12 cellular contexts compared by ENCODE assay signal in genomic region chr11:126403658-126404057, GRCh38. TPM values are rescaled to one million over a fixed set of nuclear protein-coding genes. Genes with fewer than 3 reads are reported as not detected.
DNase-seq lines count a peak whose midpoint lies in the region; ATAC-seq and TF ChIP-seq lines count a peak whose summit lies in the region.
"Had no signal": no experiment of that assay in that cellular context is flagged by ENCODE, and none has a peak within 500 bp of the region (broad histone marks: within the 10 kb centered on the region; RNA-seq: fewer than 3 reads in every experiment).

No MANE protein-coding gene starts in this region.

- no peak overlapping the region for H3K4me3 Mint-ChIP-seq in activated T-helper 17 cell treated with anti-CD3 and anti-CD28 coated beads, Interleukin-2, amount 50 U/mL, for 72 hours
- H3K4me3 Mint-ChIP-seq in naive thymus-derived CD4-positive, alpha-beta T cell, result no peak overlapping the region
- no peak overlapping the region for H3K4me3 Mint-ChIP-seq in activated CD8-positive, alpha-beta T cell treated with anti-CD3 and anti-CD28 coated beads for 36 hours
- H3K4me3 Mint-ChIP-seq in activated CD4-positive, alpha-beta T cell treated with anti-CD3 and anti-CD28 coated beads, Interleukin-2, amount 10 ng/mL, durations not matched to agents 7 days and 5 days, result no peak overlapping the region
- H3K4me3 Mint-ChIP-seq: T-helper 17 cell had no signal

- no peaks in the 10 kb centered on the region for H3K4me1 ChIP-seq in naive thymus-derived CD4-positive, alpha-beta T cell (ENCODE audit: control insufficient read depth in 2 of 2, insufficient read depth in 2 of 2, low read length in 2 of 2)

- no peak for TF ChIP-seq CTCF in GM12865 (IDR thresholded peaks at IDR 0.05; ENCODE audit: insufficient read depth, low read depth, low read length, missing control alignments)
- TF ChIP-seq CTCF in activated CD8-positive, alpha-beta T cell treated with anti-CD3 and anti-CD28 coated beads for 36 hours (IDR thresholded peaks at IDR 0.05), result no peak

- no peak overlapping the region for H3K27ac ChIP-seq in naive thymus-derived CD4-positive, alpha-beta T cell (ENCODE audit: low read depth, low read length)

- intact Hi-C loops in naive thymus-derived CD4-positive, alpha-beta T cell (cut with micrococcal nuclease), result no loop called here
- intact Hi-C loops in activated CD8-positive, alpha-beta T cell treated with anti-CD3 and anti-CD28 coated beads for 36 hours (cut with micrococcal nuclease), result no loop called here

- no peaks in the 10 kb centered on the region for H3K9me3 ChIP-seq in naive thymus-derived CD4-positive, alpha-beta T cell (ENCODE audit: control insufficient read depth in 2 of 3, low read length in 3 of 3)

- H3K36me3 Mint-ChIP-seq in activated T-helper 17 cell treated with anti-CD3 and anti-CD28 coated beads, Interleukin-2, amount 50 U/mL, for 72 hours (ENCODE audit: low read depth), result no peaks in the 10 kb centered on the region
- peaks cover 0 to 3% (median 0%) of the 10 kb centered on the region in 5 donors for H3K36me3 Mint-ChIP-seq in naive thymus-derived CD4-positive, alpha-beta T cell
- H3K36me3 Mint-ChIP-seq in activated CD8-positive, alpha-beta T cell treated with anti-CD3 and anti-CD28 coated beads for 36 hours (ENCODE audit: low read depth), result no peaks in the 10 kb centered on the region
- no peaks in the 10 kb centered on the region for H3K36me3 Mint-ChIP-seq in activated CD4-positive, alpha-beta T cell treated with anti-CD3 and anti-CD28 coated beads, Interleukin-2, amount 10 ng/mL, durations not matched to agents 7 days and 5 days (ENCODE audit: low read depth)

- DNase-seq in GM12865 (ENCODE audit: low read depth), result peak; percentile 65
- no peak for DNase-seq in naive thymus-derived CD4-positive, alpha-beta T cell
- DNase-seq in activated CD8-positive, alpha-beta T cell treated with anti-CD3 and anti-CD28 coated beads for 36 hours, result no peak
- no peak for DNase-seq in activated CD4-positive, alpha-beta T cell treated with anti-CD3 and anti-CD28 coated beads, Interleukin-2, amount 10 ng/mL, durations not matched to agents 7 days and 5 days
- no peak for DNase-seq in NCI-H2081 (lab: John Stamatoyannopoulos, UW)
- DNase-seq: NCI-H1436; stimulated activated naive CD8-positive, alpha-beta T cell treated with anti-CD3 and anti-CD28 coated beads, Interleukin-15, Interleukin-2, amounts not matched to agents 100 U/mL and 50 U/mL, for 24 hours; T-helper 17 cell had no signal

- H3K9me3 Mint-ChIP-seq in activated T-helper 17 cell treated with anti-CD3 and anti-CD28 coated beads, Interleukin-2, amount 50 U/mL, for 72 hours, result no peaks in the 10 kb centered on the region
- H3K9me3 Mint-ChIP-seq in naive thymus-derived CD4-positive, alpha-beta T cell, result no peaks in the 10 kb centered on the region
- H3K9me3 Mint-ChIP-seq in activated CD8-positive, alpha-beta T cell treated with anti-CD3 and anti-CD28 coated beads for 36 hours, result no peaks in the 10 kb centered on the region
- H3K9me3 Mint-ChIP-seq in activated CD4-positive, alpha-beta T cell treated with anti-CD3 and anti-CD28 coated beads, Interleukin-2, amount 10 ng/mL, durations not matched to agents 7 days and 5 days, result no peaks in the 10 kb centered on the region
- H3K9me3 Mint-ChIP-seq: activated T-helper 2 cell treated with anti-CD3 and anti-CD28 coated beads, Interferon-gamma antibody, Interleukin-2, Interleukin-4, amounts not matched to agents 10 μg/mL and 5 μg/mL and 100 μg/mL, durations not matched to agents 14 hours and 24 hours and 36 hours had no signal

- POLR2A ChIA-PET in naive thymus-derived CD4-positive, alpha-beta T cell (lab: Charles Lee), result no interaction called here
- POLR2A ChIA-PET in activated CD8-positive, alpha-beta T cell treated with anti-CD3 and anti-CD28 coated beads for 36 hours (lab: Charles Lee), result interaction anchor here (0.7 kb wide), 1 partner anchor 18 kb away, joined by 3 read pairs; no protein-coding TSS in a partner anchor
- POLR2A ChIA-PET in activated CD4-positive, alpha-beta T cell treated with anti-CD3 and anti-CD28 coated beads, Interleukin-2, amount 10 ng/mL, durations not matched to agents 7 days and 5 days (lab: Charles Lee), result no interaction called here

- no peaks in the 10 kb centered on the region for H3K27me3 ChIP-seq in naive thymus-derived CD4-positive, alpha-beta T cell (ENCODE audit: control insufficient read depth in 2 of 2, insufficient read depth in 2 of 2, low read length in 2 of 2)

- no peaks in the 10 kb centered on the region for H3K27me3 Mint-ChIP-seq in activated T-helper 17 cell treated with anti-CD3 and anti-CD28 coated beads, Interleukin-2, amount 50 U/mL, for 72 hours
- H3K27me3 Mint-ChIP-seq in naive thymus-derived CD4-positive, alpha-beta T cell, result no peaks in the 10 kb centered on the region
- H3K27me3 Mint-ChIP-seq in activated CD8-positive, alpha-beta T cell treated with anti-CD3 and anti-CD28 coated beads for 36 hours, result no peaks in the 10 kb centered on the region
- no peaks in the 10 kb centered on the region for H3K27me3 Mint-ChIP-seq in activated CD4-positive, alpha-beta T cell treated with anti-CD3 and anti-CD28 coated beads, Interleukin-2, amount 10 ng/mL, durations not matched to agents 7 days and 5 days
- H3K27me3 Mint-ChIP-seq: T-helper 17 cell had no signal

- H3K4me1 Mint-ChIP-seq in activated T-helper 17 cell treated with anti-CD3 and anti-CD28 coated beads, Interleukin-2, amount 50 U/mL, for 72 hours, result no peaks in the 10 kb centered on the region
- H3K4me1 Mint-ChIP-seq in naive thymus-derived CD4-positive, alpha-beta T cell, result no peaks in the 10 kb centered on the region
- no peaks in the 10 kb centered on the region for H3K4me1 Mint-ChIP-seq in activated CD8-positive, alpha-beta T cell treated with anti-CD3 and anti-CD28 coated beads for 36 hours (ENCODE audit: low read depth)
- no peaks in the 10 kb centered on the region for H3K4me1 Mint-ChIP-seq in activated CD4-positive, alpha-beta T cell treated with anti-CD3 and anti-CD28 coated beads, Interleukin-2, amount 10 ng/mL, durations not matched to agents 7 days and 5 days

- H3K36me3 ChIP-seq in naive thymus-derived CD4-positive, alpha-beta T cell (ENCODE audit: control insufficient read depth in 2 of 3, insufficient read depth in 3 of 3, low read length in 3 of 3), result no peaks in the 10 kb centered on the region

- no peak overlapping the region for H3K27ac Mint-ChIP-seq in activated T-helper 17 cell treated with anti-CD3 and anti-CD28 coated beads, Interleukin-2, amount 50 U/mL, for 72 hours
- H3K27ac Mint-ChIP-seq in naive thymus-derived CD4-positive, alpha-beta T cell, result no peak overlapping the region
- no peak overlapping the region for H3K27ac Mint-ChIP-seq in activated CD8-positive, alpha-beta T cell treated with anti-CD3 and anti-CD28 coated beads for 36 hours
- no peak overlapping the region for H3K27ac Mint-ChIP-seq in activated CD4-positive, alpha-beta T cell treated with anti-CD3 and anti-CD28 coated beads, Interleukin-2, amount 10 ng/mL, durations not matched to agents 7 days and 5 days
- H3K27ac Mint-ChIP-seq: activated T-helper 2 cell treated with anti-CD3 and anti-CD28 coated beads, Interferon-gamma antibody, Interleukin-2, Interleukin-4, amounts not matched to agents 10 μg/mL and 5 μg/mL and 100 μg/mL, durations not matched to agents 14 hours and 24 hours and 36 hours; T-helper 17 cell had no signal

- no peak overlapping the region for H3K4me3 ChIP-seq in GM12865 (ENCODE audit: low read depth, low read length)
- H3K4me3 ChIP-seq in naive thymus-derived CD4-positive, alpha-beta T cell (ENCODE audit: low read length), result no peak overlapping the region

- ATAC-seq in GM21360 (IDR thresholded peaks at IDR 0.05; ENCODE audit: unreplicated experiment) (peak; percentile 98), HG03095 (IDR thresholded peaks at IDR 0.05; ENCODE audit: unreplicated experiment) (peak; percentile 91)
- ATAC-seq in activated T-helper 17 cell treated with anti-CD3 and anti-CD28 coated beads, Interleukin-2, amount 50 U/mL, for 72 hours (replicated peaks), result peak; percentile 45
- ATAC-seq in naive thymus-derived CD4-positive, alpha-beta T cell, result no peak
- no peak for ATAC-seq in activated CD8-positive, alpha-beta T cell treated with anti-CD3 and anti-CD28 coated beads for 36 hours
- ATAC-seq: stimulated activated naive CD8-positive, alpha-beta T cell treated with anti-CD3 and anti-CD28 coated beads, Interleukin-15, Interleukin-2, amounts not matched to agents 100 U/mL and 50 U/mL, for 24 hours; T-helper 17 cell had no signal

- CTCF ChIA-PET in naive thymus-derived CD4-positive, alpha-beta T cell (lab: Charles Lee), result no interaction called here
- CTCF ChIA-PET in activated CD8-positive, alpha-beta T cell treated with anti-CD3 and anti-CD28 coated beads for 36 hours (lab: Charles Lee), result interaction anchor here (1.2 to 1.5 kb wide), 2 partner anchors 37 to 77 kb away, joined by 3 read pairs; no protein-coding TSS in a partner anchor
- CTCF ChIA-PET in activated CD4-positive, alpha-beta T cell treated with anti-CD3 and anti-CD28 coated beads, Interleukin-2, amount 10 ng/mL, durations not matched to agents 7 days and 5 days (lab: Charles Lee), result interaction anchor here (1.4 kb wide), 1 partner anchor 17 kb away, joined by 4 read pairs; no protein-coding TSS in a partner anchor

RNA-seq across cellular contexts. Expression of gene ST3GAL4, which starts 48.2 kb away (rescaled TPM):
- total RNA-seq in activated T-helper 17 cell treated with anti-CD3 and anti-CD28 coated beads, Interleukin-2, amount 50 U/mL, for 72 hours, result 10 to 100 TPM; 10.0 to 16.2 TPM
- 10 to 100 TPM in 1 of 5 experiments, 1 to 10 TPM in 4; 2.7 to 13.4 (median 4.7) TPM for total RNA-seq in naive thymus-derived CD4-positive, alpha-beta T cell
- 1 to 10 TPM; 4.0 to 4.1 TPM for polyA plus RNA-seq in naive thymus-derived CD4-positive, alpha-beta T cell
- 10 to 100 TPM; 10.7 to 11.7 TPM for total RNA-seq in activated CD8-positive, alpha-beta T cell treated with anti-CD3 and anti-CD28 coated beads for 36 hours
- 1 to 10 TPM; 7.5 to 7.6 TPM for total RNA-seq in activated CD4-positive, alpha-beta T cell treated with anti-CD3 and anti-CD28 coated beads, Interleukin-2, amount 10 ng/mL, durations not matched to agents 7 days and 5 days

Comparison
In these comparisons a context has a peak if more than half of its experiments do, and no peak if none do; other contexts are left out.
1. ATAC-seq: peak in GM21360 (single experiment), HG03095 (single experiment) and activated T-helper 17 cell treated with anti-CD3 and anti-CD28 coated beads, Interleukin-2, amount 50 U/mL, for 72 hours (single experiment); none in naive thymus-derived CD4-positive, alpha-beta T cell (single experiment) and activated CD8-positive, alpha-beta T cell treated with anti-CD3 and anti-CD28 coated beads for 36 hours (single experiment).